ENCODE assay signal across 8 cellular contexts in the genomic region with DNA sequence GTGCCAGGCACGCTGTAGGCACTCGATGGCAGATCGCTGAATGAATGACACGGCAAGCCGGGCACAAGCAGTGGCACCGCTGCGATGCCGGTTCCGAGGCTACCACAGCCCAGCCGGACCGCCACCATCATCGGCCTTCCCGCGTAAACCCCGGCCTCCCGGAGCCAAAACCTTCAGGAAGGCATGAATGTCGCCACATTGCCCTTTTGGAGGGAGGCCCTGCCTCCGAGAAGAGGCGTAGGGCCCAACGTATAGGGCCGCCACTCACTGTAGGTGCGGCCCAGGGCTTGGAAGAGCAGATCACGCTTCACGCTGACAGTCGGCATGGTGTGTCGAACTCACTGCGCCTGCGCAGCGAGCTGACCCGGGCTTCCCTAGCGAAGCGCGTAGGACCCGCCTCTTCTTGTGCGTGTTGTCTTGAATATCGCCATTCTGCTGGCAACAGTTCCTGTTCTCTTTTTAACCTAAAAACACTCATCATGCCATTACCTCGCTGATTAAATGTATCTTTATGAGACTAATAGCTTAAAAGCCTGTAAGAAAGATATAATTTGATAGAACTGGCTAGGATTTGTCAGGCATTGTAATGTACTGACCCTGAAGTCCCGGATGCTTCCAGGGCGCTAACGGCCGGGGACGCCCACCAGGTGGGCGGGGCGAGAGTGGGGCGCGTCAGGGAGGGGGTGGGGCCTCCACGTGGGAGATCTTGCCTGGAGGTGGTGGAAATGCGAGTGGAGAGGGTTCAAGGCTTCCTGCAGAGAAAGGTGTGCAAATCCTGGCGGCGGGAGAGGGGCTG. TPM values are rescaled to one million over a fixed set of nuclear protein-coding genes. Genes with fewer than 3 reads are reported as not detected.
DNase-seq lines count a peak whose midpoint lies in the region; ATAC-seq and TF ChIP-seq lines count a peak whose summit lies in the region.

A gene (minus strand): TSS at position 345 of the 796 bp plus-strand sequence. CDS start 19 bp downstream, at position 326.

- peak within 1 kb of the TSS; percentile 28 for H4K91ac ChIP-seq in trophoblast cell (ENCODE audit: low read depth, low read length)

- peak within 1 kb of the TSS; percentile 75 for H4K8ac ChIP-seq in trophoblast cell (ENCODE audit: low read depth, low read length)

- H3K23ac ChIP-seq in trophoblast cell (ENCODE audit: low read length), result no peak within 1 kb of the TSS

- no peaks in the 10 kb centered on the region for H3K27me3 Mint-ChIP-seq in activated naive CD8-positive, alpha-beta T cell treated with anti-CD3 and anti-CD28 coated beads, Interleukin-2, amount 50 U/mL, for 24 hours

- H3K9me3 ChIP-seq in cardiac muscle cell (ENCODE audit: low read depth) (no peaks in the 10 kb centered on the region), trophoblast cell (ENCODE audit: insufficient read depth, low read depth, low read length) (no peaks in the 10 kb centered on the region), transverse colon (no peaks in the 10 kb centered on the region)

- peak within 1 kb of the TSS; percentile 51 for H2AK5ac ChIP-seq in trophoblast cell (ENCODE audit: low read length)

- peaks cover 44% of the 10 kb centered on the region for H3K4me1 Mint-ChIP-seq in activated naive CD8-positive, alpha-beta T cell treated with anti-CD3 and anti-CD28 coated beads, Interleukin-2, amount 50 U/mL, for 24 hours

- peak within 1 kb of the TSS; percentile 69 for H3K4me3 ChIP-seq in GM12865 (ENCODE audit: low read depth, low read length)
- H3K4me3 ChIP-seq in cardiac muscle cell, result peak within 1 kb of the TSS; percentile 73
- peak within 1 kb of the TSS; percentile 100 for H3K4me3 ChIP-seq in trophoblast cell (ENCODE audit: low read depth, low read length)
- peak within 1 kb of the TSS; percentile 51 to 87 (median 76) for H3K4me3 ChIP-seq in transverse colon

- H2BK5ac ChIP-seq in trophoblast cell (ENCODE audit: low read depth, low read length, poor library complexity), result no peak within 1 kb of the TSS

- H3K36me3 Mint-ChIP-seq in activated naive CD8-positive, alpha-beta T cell treated with anti-CD3 and anti-CD28 coated beads, Interleukin-2, amount 50 U/mL, for 24 hours (ENCODE audit: low read depth), result peaks cover 27% of the 10 kb centered on the region

- H3K27ac ChIP-seq in cardiac muscle cell, result peak within 1 kb of the TSS; percentile 99
- H3K27ac ChIP-seq in trophoblast cell (ENCODE audit: low read depth, low read length), result peak within 1 kb of the TSS; percentile 26
- peak within 1 kb of the TSS; percentile 84 to 92 (median 87) for H3K27ac ChIP-seq in transverse colon

- H3K36me3 ChIP-seq in cardiac muscle cell, result no peaks in the 10 kb centered on the region
- H3K36me3 ChIP-seq in trophoblast cell (ENCODE audit: control insufficient read depth in 1 of 2, insufficient read depth in 2 of 2, low read length in 2 of 2), result no peaks in the 10 kb centered on the region
- H3K36me3 ChIP-seq in transverse colon, result no peaks in the 10 kb centered on the region

- peak within 1 kb of the TSS; percentile 22 for H3K14ac ChIP-seq in trophoblast cell (ENCODE audit: low read length)

- H3K18ac ChIP-seq in trophoblast cell (ENCODE audit: low read length), result peak within 1 kb of the TSS; percentile 76

- H3K27me3 ChIP-seq in cardiac muscle cell, result no peaks in the 10 kb centered on the region
- H3K27me3 ChIP-seq in trophoblast cell (ENCODE audit: insufficient read depth, low read length), result no peaks in the 10 kb centered on the region
- no peaks in the 10 kb centered on the region for H3K27me3 ChIP-seq in transverse colon

- no peak within 1 kb of the TSS for H2BK12ac ChIP-seq in trophoblast cell (ENCODE audit: low read length)

- H3K4ac ChIP-seq in trophoblast cell (ENCODE audit: low read depth, low read length), result peak within 1 kb of the TSS; percentile 85

- peak within 1 kb of the TSS; percentile 46 for H2AFZ ChIP-seq in trophoblast cell (ENCODE audit: insufficient read depth, low read length, poor library complexity)

- intact Hi-C loops in transverse colon (cut with DNase I; ENCODE audit: low total_unique reads), result no loop called here

- peak; percentile 76 for TF ChIP-seq POLR2A in transverse colon (IDR thresholded peaks at IDR 0.05)

- peak within 1 kb of the TSS; percentile 19 for H4K12ac ChIP-seq in trophoblast cell (ENCODE audit: low read depth, low read length)

- H3K4me1 ChIP-seq in cardiac muscle cell (ENCODE audit: low read depth), result peaks cover 7% of the 10 kb centered on the region
- H3K4me1 ChIP-seq in trophoblast cell (ENCODE audit: control insufficient read depth in 1 of 2, insufficient read depth in 2 of 2, low read length in 2 of 2), result peaks cover 2 to 3% of the 10 kb centered on the region in 2 experiments
- peaks cover 14 to 45% (median 36%) of the 10 kb centered on the region in 4 donors for H3K4me1 ChIP-seq in transverse colon

- peaks cover 8% of the 10 kb centered on the region for H3K79me2 ChIP-seq in trophoblast cell (ENCODE audit: control insufficient read depth, insufficient read depth, low read length, poor library complexity)

- no peak for TF ChIP-seq EP300 in transverse colon (IDR thresholded peaks at IDR 0.05; ENCODE audit: low read depth)

- H3K9ac ChIP-seq in trophoblast cell (ENCODE audit: low read length), result peak within 1 kb of the TSS; percentile 100

- in situ Hi-C loops in transverse colon (cut with MboI; ENCODE audit: low pct_ligation_motif_present in 1 of 4, low pct_unique_long_range_greater_than_20kb in 1 of 4, low sequenced_read_pairs in 3 of 4), result no loop called here

- DNase-seq in GM12865 (ENCODE audit: low read depth) (peak; percentile 97), NCI-H1417 treated with DMSO at 0.1 percent for 48 hours (lab: John Stamatoyannopoulos, UW) (peak; percentile 89), SW480 (ENCODE audit: low spot score) (peak; percentile 93), cardiac muscle cell (ENCODE audit: low read depth in 1 of 2, low spot score in 1 of 2) (peak; percentile 97 to 98), trophoblast cell (peak; percentile 95 to 99), transverse colon (peak; percentile 95)
- DNase-seq in activated naive CD8-positive, alpha-beta T cell treated with anti-CD3 and anti-CD28 coated beads, Interleukin-2, amount 50 U/mL, for 24 hours, result peak; percentile 90

- H3K27ac Mint-ChIP-seq in activated naive CD8-positive, alpha-beta T cell treated with anti-CD3 and anti-CD28 coated beads, Interleukin-2, amount 50 U/mL, for 24 hours, result peak within 1 kb of the TSS; percentile 100

- H3K9me3 Mint-ChIP-seq in activated naive CD8-positive, alpha-beta T cell treated with anti-CD3 and anti-CD28 coated beads, Interleukin-2, amount 50 U/mL, for 24 hours, result no peaks in the 10 kb centered on the region

- peaks cover 7% of the 10 kb centered on the region for H3K79me1 ChIP-seq in trophoblast cell (ENCODE audit: low read length)

- TF ChIP-seq CTCF in GM12865 (IDR thresholded peaks at IDR 0.05; ENCODE audit: insufficient read depth, low read depth, low read length, missing control alignments) (no peak), cardiac muscle cell (IDR thresholded peaks at IDR 0.05; ENCODE audit: low read depth, low read length) (no peak), transverse colon (IDR thresholded peaks at IDR 0.05) (no peak)

- peak within 1 kb of the TSS; percentile 92 for H3K4me2 ChIP-seq in trophoblast cell (ENCODE audit: low read length)

- ATAC-seq in HG02763 (IDR thresholded peaks at IDR 0.05; ENCODE audit: unreplicated experiment), result peak; percentile 89
- ATAC-seq in activated naive CD8-positive, alpha-beta T cell treated with anti-CD3 and anti-CD28 coated beads, Interleukin-2, amount 50 U/mL, for 24 hours, result peak; percentile 94

- WGBS in trophoblast cell (ENCODE audit: extremely low coverage, insufficient coverage, insufficient read length), result no CpG with 5 or more reads among the region's 50 CpGs
- 0% methylated on average over 1 to 32 of the region's 50 CpGs for WGBS in transverse colon (ENCODE audit: low coverage in 1 of 2), 2 donors

- H3K4me3 Mint-ChIP-seq in activated naive CD8-positive, alpha-beta T cell treated with anti-CD3 and anti-CD28 coated beads, Interleukin-2, amount 50 U/mL, for 24 hours, result peak within 1 kb of the TSS; percentile 99

- H2BK120ac ChIP-seq in trophoblast cell (ENCODE audit: insufficient read depth, low read length, poor library complexity), result no peak within 1 kb of the TSS

RNA-seq across cellular contexts. Expression of the gene that starts here (rescaled TPM):
- total RNA-seq in cardiac muscle cell, result 10.6 and 12.0 TPM in 2 replicates
- 26.7 and 32.5 TPM in 2 replicates for polyA plus RNA-seq in cardiac muscle cell
- 24.7 and 26.1 TPM in 2 replicates for polyA plus RNA-seq in trophoblast cell (2013)
- 10 to 100 TPM in 2 of 4 donors, 1 to 10 TPM in 2; 7.2 to 18.6 (median 9.5) TPM for total RNA-seq in transverse colon

Comparison
In these comparisons a context has a peak if more than half of its experiments do, and no peak if none do; other contexts are left out.
1. Peak in every context shown above with its lines: DNase-seq, ATAC-seq, H3K4me3 ChIP-seq and H3K27ac ChIP-seq.
2. H3K27ac ChIP-seq: peak in every context shown above with its lines; median percentile 99 in cardiac muscle cell; 87 in transverse colon; 26 in trophoblast cell.